In genomic region chr19:44752816-44753618, GRCh38 we compare ENCODE assay signal across 8 cellular contexts. TPM values are rescaled to one million over a fixed set of nuclear protein-coding genes. Genes with fewer than 3 reads are reported as not detected.
DNase-seq lines count a peak whose midpoint lies in the region; ATAC-seq, FAIRE-seq and TF ChIP-seq lines count a peak whose summit lies in the region.

No MANE protein-coding gene starts in this region.

- no peak overlapping the region for H3K27ac Mint-ChIP-seq in WTC11

- H3K36me3 Mint-ChIP-seq in WTC11: no peaks in the 10 kb centered on the region

- peak; percentile 99 for FAIRE-seq in GM12891 (lab: Jason Lieb, UNC)

- peak overlapping the region; percentile 44 to 54 for H3K4me3 ChIP-seq in cardiac fibroblast (replicated peaks in 1 of 2; ENCODE audit: low read depth in 2 of 2, low read length in 2 of 2)

- DNase-seq in GM12891 (ENCODE audit: insufficient read length, low spot score) (peak; percentile 92), NCI-H1105 treated with DMSO at 0.1 percent for 48 hours (lab: John Stamatoyannopoulos, UW) (peak; percentile 51), WTC11 (ENCODE audit: low spot score) (peak; percentile 72), cardiac fibroblast (ENCODE audit: low read depth in 2 of 2) (peak; percentile 97 to 99), NCI-H1436 treated with DMSO at 0.1 percent for 48 hours (lab: John Stamatoyannopoulos, UW) (no peak)
- DNase-seq in stimulated activated CD4-positive, alpha-beta T cell treated with anti-CD3 and anti-CD28 coated beads, Interleukin-1b, Interleukin-23, amount 100 ng/mL, for 4 hours (ENCODE audit: low read depth in 2 of 2): peak; percentile 80 to 90

- ATAC-seq in HG02623 (IDR thresholded peaks at IDR 0.05; ENCODE audit: unreplicated experiment) (peak; percentile 64), WTC11 (peak; percentile 27)

- H3K27ac ChIP-seq in layer of hippocampus (ENCODE audit: low read depth, low read length): peak overlapping the region; percentile 73

- no peaks in the 10 kb centered on the region for H3K27me3 ChIP-seq in layer of hippocampus (ENCODE audit: control insufficient read depth, insufficient read depth, low read length)

- peak overlapping the region; percentile 71 for H3K4me3 Mint-ChIP-seq in WTC11

- no peaks in the 10 kb centered on the region for H3K9me3 Mint-ChIP-seq in WTC11

- peaks cover 87% of the 10 kb centered on the region for H3K27me3 Mint-ChIP-seq in WTC11 (ENCODE audit: low read depth)

- peak; percentile 9; the same call in 1 of the 2 replicates for TF ChIP-seq POLR2A in GM12891 (IDR thresholded peaks at IDR 0.05; ENCODE audit: low read depth, low read length)

- TF ChIP-seq CTCF in WTC11 (IDR thresholded peaks at IDR 0.05) (no peak), cardiac fibroblast (IDR thresholded peaks at IDR 0.05; ENCODE audit: low read depth, low read length) (peak; percentile 10)

- H3K4me1 Mint-ChIP-seq in WTC11: peaks cover 30% of the 10 kb centered on the region

- CTCF ChIA-PET in WTC11 (lab: Charles Lee): interaction anchor here (0.6 to 5.3 kb wide), 10 partner anchors 11 to 93 kb away, joined by 3 to 54 read pairs (median 5); partner anchors contain the start of gene NECTIN2

- POLR2A ChIA-PET in WTC11 (lab: Charles Lee): interaction anchor here (0.8 to 2.1 kb wide), 3 partner anchors 16 to 322 kb away, joined by 3 to 4 read pairs (median 3); no protein-coding TSS in a partner anchor

TF ChIP-seq in GM12891, 5 proteins besides CTCF, POLR2A, EP300 and RAD21:
- TF ChIP-seq TAF1 (IDR thresholded peaks at IDR 0.05; ENCODE audit: low read depth, low read length) (0 out of 2 replicates have a peak, but pooled peaks have one; percentile 13), POU2F2 (IDR thresholded peaks at IDR 0.05; ENCODE audit: low read depth, low read length) (peak; percentile 91), SPI1 (IDR thresholded peaks at IDR 0.05; ENCODE audit: low read depth, low read length) (peak; percentile 60), PAX5 (IDR thresholded peaks at IDR 0.05; ENCODE audit: insufficient read depth, low read length, severe bottlenecking) (peak; percentile 57), POLR2AphosphoS5 (IDR thresholded peaks at IDR 0.05; ENCODE audit: low read depth, low read length) (0 out of 2 replicates have a peak, but pooled peaks have one; percentile 54)

TF ChIP-seq in WTC11, 78 proteins besides CTCF, POLR2A, EP300 and RAD21:
- peak; percentile 47; the same call in 1 of the 2 replicates for TF ChIP-seq ETV6 (CRISPR knock-in tag; IDR thresholded peaks at IDR 0.05)
- TF ChIP-seq CREM (CRISPR knock-in tag; IDR thresholded peaks at IDR 0.05): 0 out of 2 replicates have a peak, but pooled peaks have one; percentile 30
- no peak for TF ChIP-seq ZNF425 (CRISPR knock-in tag; conservative IDR thresholded peaks at IDR 0.05)
TF ChIP-seq in WTC11: peak in this region for 2.

RNA-seq across cellular contexts. Expression of gene BCL3, which starts 4.5 kb away (rescaled TPM):
- polyA plus RNA-seq in GM12891 (2012; ENCODE audit: low read depth, missing spikeins): 16.1 TPM
- total RNA-seq in WTC11 (2021): 4.6 to 7.8 TPM (median 5.6 TPM) in 3 replicates

RNA-seq across cellular contexts. Expression of gene CBLC, which starts 24.7 kb away (rescaled TPM):
- polyA plus RNA-seq in GM12891 (2012; ENCODE audit: low read depth, missing spikeins): not detected
- 20.5 to 29.5 TPM (median 27.8 TPM) in 3 replicates for total RNA-seq in WTC11 (2021)

RNA-seq across cellular contexts. Expression of gene CEACAM16, which starts 54.1 kb away (rescaled TPM):
- 0.05 TPM for polyA plus RNA-seq in GM12891 (2012; ENCODE audit: low read depth, missing spikeins)
- not detected in 3 replicates for total RNA-seq in WTC11 (2021)

RNA-seq across cellular contexts. Expression of gene BCAM, which starts 55.9 kb away (rescaled TPM):
- not detected for polyA plus RNA-seq in GM12891 (2012; ENCODE audit: low read depth, missing spikeins)
- total RNA-seq in WTC11 (2021): 73.1 to 89.5 TPM (median 80.0 TPM) in 3 replicates
